In genomic region chr1:44174630-44175029, GRCh38 we compare ENCODE assay signal across 25 cellular contexts. TPM values are rescaled to one million over a fixed set of nuclear protein-coding genes. Genes with fewer than 3 reads are reported as not detected.
"Had no signal": no experiment of that assay in that cellular context is flagged by ENCODE, and none has a peak within 500 bp of the region (broad histone marks: within the 10 kb centered on the region; RNA-seq: fewer than 3 reads in every experiment).

No MANE protein-coding gene starts in this region.

- H3K9ac ChIP-seq: KMS-11 had no signal

- H3K27me3 ChIP-seq: SJSA1 had no signal

- H3K4me2 ChIP-seq: KMS-11 had no signal

- H3K4me1 ChIP-seq: SJSA1 had no signal

- DNase-seq: IMR-90, Kasumi-1, MM.1S, NCI-H1092 treated with DMSO at 0.1 percent for 48 hours, NCI-H1436, NCI-H187, NCI-H2029, NCI-H2081 treated with DMSO at 0.1 percent for 48 hours, NCI-H2171, NCI-H226, NCI-H446, NCI-H510A, NCI-H524 treated with DMSO at 0.1 percent for 48 hours, NCI-H69, NCI-H774, Right ventricle myocardium superior, RPMI8226, SIG-M5 had no signal

- H3K36me3 ChIP-seq: SJSA1 had no signal

- H3K27ac ChIP-seq: KMS-11, SJSA1, SK-N-MC had no signal

- H3K4me3 ChIP-seq: SJSA1, SK-N-MC had no signal

- ATAC-seq: HepG2 had no signal

RNA-seq across cellular contexts. Expression of gene KLF18, which starts 33.2 kb away (rescaled TPM):
- total RNA-seq: HepG2; HT1080; IMR-90; M059J; Right ventricle myocardium superior; SJSA1; T-helper 1 cell treated with Interleukin-12 subunit alpha and Interleukin-12 subunit beta and Interleukin-4 antibody, amounts not matched to agents 30 ng/mL and 1 ng/mL, for 36 hours had no signal
- polyA plus RNA-seq: HepG2, IMR-90 had no signal

RNA-seq across cellular contexts. Expression of gene KLF17, which starts 56.0 kb away (rescaled TPM):
- total RNA-seq: HepG2; Right ventricle myocardium superior; SJSA1; T-helper 1 cell treated with Interleukin-12 subunit alpha and Interleukin-12 subunit beta and Interleukin-4 antibody, amounts not matched to agents 30 ng/mL and 1 ng/mL, for 36 hours had no signal
- polyA plus RNA-seq: HepG2 had no signal
